Comparison of ENCODE assay signal across 1 cellular context in the genomic region with DNA sequence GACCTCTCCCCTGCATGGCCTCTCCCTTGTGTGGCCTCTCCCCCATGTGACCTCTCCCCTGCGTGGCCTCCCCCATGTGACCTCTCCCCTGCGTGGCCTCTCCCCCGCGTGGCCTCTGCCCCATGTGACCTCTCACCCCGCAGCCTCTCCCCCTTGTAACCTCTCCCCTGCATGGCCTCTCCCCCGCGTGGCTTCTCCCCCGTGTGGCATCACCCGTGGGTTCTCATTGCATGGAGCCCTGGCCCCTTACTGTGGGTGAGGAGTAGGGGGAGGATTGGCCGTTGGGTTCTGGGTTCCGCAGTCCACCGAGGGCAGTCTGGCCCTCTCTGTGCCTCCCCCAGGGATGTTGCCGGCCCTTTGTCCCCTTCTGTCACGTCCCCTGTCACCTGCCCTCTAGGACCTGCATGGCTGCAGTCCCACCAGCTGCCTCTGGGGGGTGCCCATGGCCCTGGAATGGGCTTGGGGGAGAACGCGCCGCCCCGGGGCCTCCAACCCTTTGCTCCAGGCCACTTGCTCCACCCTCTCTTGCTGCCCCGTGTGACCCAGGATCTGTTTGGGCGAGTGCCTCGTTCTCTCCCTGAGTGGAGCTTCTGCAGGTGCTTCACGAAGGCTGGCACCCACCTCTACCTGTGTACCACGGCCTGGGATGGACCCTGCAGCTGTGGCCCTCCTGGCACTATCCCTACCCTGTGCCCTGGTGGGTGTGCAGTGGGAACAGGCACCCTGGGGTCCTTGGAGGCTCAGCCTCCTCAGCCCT.
A peak's percentile ranks its signal among the peaks of the same experiment; 100 is the strongest.
TF ChIP-seq lines count a peak whose summit lies in the region.

No MANE protein-coding gene starts in this region.

TF ChIP-seq in K562, 482 proteins besides CTCF, POLR2A, EP300 and RAD21 (continued from another document and continues in another):
- TF ChIP-seq MBD2 (IDR thresholded peaks at IDR 0.05; ENCODE audit: borderline replicate concordance, low read depth): no peak
- peak; percentile 95 for TF ChIP-seq RB1 (IDR thresholded peaks at IDR 0.05; ENCODE audit: low read depth)
- TF ChIP-seq KLF13 (tag; IDR thresholded peaks at IDR 0.05; ENCODE audit: borderline replicate concordance, low read depth): peak; percentile 67; the same call in 1 of the 2 replicates
- TF ChIP-seq LEF1 (IDR thresholded peaks at IDR 0.05): 0 out of 2 replicates have a peak, but pooled peaks have one; percentile 25
- TF ChIP-seq ZNF354B (CRISPR knock-in tag; IDR thresholded peaks at IDR 0.05): no peak
- TF ChIP-seq ZNF511 (CRISPR knock-in tag; IDR thresholded peaks at IDR 0.05): 0 out of 2 replicates have a peak, but pooled peaks have one; percentile 30
- TF ChIP-seq ZNF57 (CRISPR knock-in tag; IDR thresholded peaks at IDR 0.05): no peak
- no peak for TF ChIP-seq ZBTB49 (CRISPR knock-in tag; IDR thresholded peaks at IDR 0.05; ENCODE audit: borderline replicate concordance)
- peak; percentile 70 for TF ChIP-seq MYC (IDR thresholded peaks at IDR 0.05; ENCODE audit: low read depth, low read length)
- no peak for TF ChIP-seq MYC (CRISPR knock-in tag; IDR thresholded peaks at IDR 0.05; ENCODE audit: borderline replicate concordance, low read depth)
- no peak for TF ChIP-seq FOXM1 (IDR thresholded peaks at IDR 0.05; ENCODE audit: low read depth)
- TF ChIP-seq FOXM1 (CRISPR knock-in tag; IDR thresholded peaks at IDR 0.05; ENCODE audit: low read depth): 0 out of 2 replicates have a peak, but pooled peaks have one; percentile 67
- 0 out of 2 replicates have a peak, but pooled peaks have one; percentile 31 for TF ChIP-seq KAT7 (CRISPR knock-in tag; IDR thresholded peaks at IDR 0.05; ENCODE audit: borderline replicate concordance)
- TF ChIP-seq POLR3A (IDR thresholded peaks at IDR 0.05; ENCODE audit: borderline replicate concordance, extremely low read depth, insufficient read depth, insufficient read length): no peak
- TF ChIP-seq MTF1 (CRISPR knock-in tag; IDR thresholded peaks at IDR 0.05; ENCODE audit: borderline replicate concordance): no peak
- peak; percentile 62 for TF ChIP-seq CXXC5 (CRISPR knock-in tag; IDR thresholded peaks at IDR 0.05)
- no peak for TF ChIP-seq SLC30A9 (CRISPR knock-in tag; IDR thresholded peaks at IDR 0.05)
- peak; percentile 2 for TF ChIP-seq FIP1L1 (IDR thresholded peaks at IDR 0.05; ENCODE audit: low read depth, low read length, poor library complexity, severe bottlenecking)
- no peak for TF ChIP-seq ZC3H8 (IDR thresholded peaks at IDR 0.05)
- no peak for TF ChIP-seq NCOA4 (IDR thresholded peaks at IDR 0.05; ENCODE audit: partially characterized antibody)
- peak; percentile 59 for TF ChIP-seq JUND (IDR thresholded peaks at IDR 0.05; ENCODE audit: borderline replicate concordance, low read depth, low read length)
- TF ChIP-seq JUND (tag; IDR thresholded peaks at IDR 0.05; ENCODE audit: borderline replicate concordance, low read depth, low read length): no peak; the same call in 2 of the 3 replicates
- peak; percentile 69; the same call in 1 of the 2 replicates for TF ChIP-seq NR2C2 (CRISPR knock-in tag; IDR thresholded peaks at IDR 0.05)
- TF ChIP-seq NR2C2 (tag; IDR thresholded peaks at IDR 0.05): peak; percentile 88
- TF ChIP-seq SMAD1 (IDR thresholded peaks at IDR 0.05; ENCODE audit: low read depth, low read length, partially characterized antibody): peak; percentile 11
- TF ChIP-seq, protein P1, sequence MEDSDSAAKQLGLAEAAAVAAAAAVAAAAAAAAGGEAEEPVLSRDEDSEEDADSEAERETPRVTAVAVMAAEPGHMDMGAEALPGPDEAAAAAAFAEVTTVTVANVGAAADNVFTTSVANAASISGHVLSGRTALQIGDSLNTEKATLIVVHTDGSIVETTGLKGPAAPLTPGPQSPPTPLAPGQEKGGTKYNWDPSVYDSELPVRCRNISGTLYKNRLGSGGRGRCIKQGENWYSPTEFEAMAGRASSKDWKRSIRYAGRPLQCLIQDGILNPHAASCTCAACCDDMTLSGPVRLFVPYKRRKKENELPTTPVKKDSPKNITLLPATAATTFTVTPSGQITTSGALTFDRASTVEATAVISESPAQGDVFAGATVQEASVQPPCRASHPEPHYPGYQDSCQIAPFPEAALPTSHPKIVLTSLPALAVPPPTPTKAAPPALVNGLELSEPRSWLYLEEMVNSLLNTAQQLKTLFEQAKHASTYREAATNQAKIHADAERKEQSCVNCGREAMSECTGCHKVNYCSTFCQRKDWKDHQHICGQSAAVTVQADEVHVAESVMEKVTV (CRISPR knock-in tag; IDR thresholded peaks at IDR 0.05): peak; percentile 99
- no peak for TF ChIP-seq THAP7 (CRISPR knock-in tag; IDR thresholded peaks at IDR 0.05)
- no peak for TF ChIP-seq NFE2L1 (tag; IDR thresholded peaks at IDR 0.05; ENCODE audit: borderline replicate concordance, low read depth)
- TF ChIP-seq, protein P2, sequence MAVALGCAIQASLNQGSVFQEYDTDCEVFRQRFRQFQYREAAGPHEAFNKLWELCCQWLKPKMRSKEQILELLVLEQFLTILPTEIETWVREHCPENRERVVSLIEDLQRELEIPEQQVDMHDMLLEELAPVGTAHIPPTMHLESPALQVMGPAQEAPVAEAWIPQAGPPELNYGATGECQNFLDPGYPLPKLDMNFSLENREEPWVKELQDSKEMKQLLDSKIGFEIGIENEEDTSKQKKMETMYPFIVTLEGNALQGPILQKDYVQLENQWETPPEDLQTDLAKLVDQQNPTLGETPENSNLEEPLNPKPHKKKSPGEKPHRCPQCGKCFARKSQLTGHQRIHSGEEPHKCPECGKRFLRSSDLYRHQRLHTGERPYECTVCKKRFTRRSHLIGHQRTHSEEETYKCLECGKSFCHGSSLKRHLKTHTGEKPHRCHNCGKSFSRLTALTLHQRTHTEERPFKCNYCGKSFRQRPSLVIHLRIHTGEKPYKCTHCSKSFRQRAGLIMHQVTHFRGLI (CRISPR knock-in tag; IDR thresholded peaks at IDR 0.05): no peak
- TF ChIP-seq, protein P3, sequence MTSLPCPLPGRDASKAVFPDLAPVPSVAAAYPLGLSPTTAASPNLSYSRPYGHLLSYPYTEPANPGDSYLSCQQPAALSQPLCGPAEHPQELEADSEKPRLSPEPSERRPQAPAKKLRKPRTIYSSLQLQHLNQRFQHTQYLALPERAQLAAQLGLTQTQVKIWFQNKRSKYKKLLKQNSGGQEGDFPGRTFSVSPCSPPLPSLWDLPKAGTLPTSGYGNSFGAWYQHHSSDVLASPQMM (CRISPR knock-in tag; IDR thresholded peaks at IDR 0.05): no peak
- no peak for TF ChIP-seq ID3 (CRISPR knock-in tag; IDR thresholded peaks at IDR 0.05)
- peak; percentile 25; the same call in 1 of the 2 replicates for TF ChIP-seq ID3 (tag; IDR thresholded peaks at IDR 0.05)
- no peak for TF ChIP-seq ZNF175 (CRISPR knock-in tag; IDR thresholded peaks at IDR 0.05; ENCODE audit: low read depth)
- 0 out of 2 replicates have a peak, but pooled peaks have one; percentile 62 for TF ChIP-seq ETV5 (CRISPR knock-in tag; IDR thresholded peaks at IDR 0.05; ENCODE audit: low read depth)
- TF ChIP-seq ZFPM2 (CRISPR knock-in tag; IDR thresholded peaks at IDR 0.05): no peak
- TF ChIP-seq RBM15 (IDR thresholded peaks at IDR 0.05; ENCODE audit: insufficient read depth, low read length): no peak
- TF ChIP-seq ZEB2 (IDR thresholded peaks at IDR 0.05): 0 out of 2 replicates have a peak, but pooled peaks have one; percentile 11
- no peak for TF ChIP-seq ZNF444 (CRISPR knock-in tag; IDR thresholded peaks at IDR 0.05)
- TF ChIP-seq SIN3A (IDR thresholded peaks at IDR 0.05; ENCODE audit: borderline replicate concordance in 2 of 2, control insufficient read depth in 1 of 2, low read depth in 2 of 2, low read length in 2 of 2): no peak
- peak; percentile 72; the same call in 1 of the 2 replicates for TF ChIP-seq CTBP1 (IDR thresholded peaks at IDR 0.05; ENCODE audit: borderline replicate concordance)
- TF ChIP-seq POU5F1 (IDR thresholded peaks at IDR 0.05; ENCODE audit: borderline replicate concordance, low read depth, low read length, partially characterized antibody): peak; percentile 39
- no peak for TF ChIP-seq FOXK1 (CRISPR knock-in tag; IDR thresholded peaks at IDR 0.05; ENCODE audit: borderline replicate concordance)
- peak; percentile 86; the same call in 1 of the 2 replicates for TF ChIP-seq ZBTB9 (CRISPR knock-in tag; IDR thresholded peaks at IDR 0.05)
- TF ChIP-seq IRF2 (CRISPR knock-in tag; IDR thresholded peaks at IDR 0.05): no peak
- TF ChIP-seq SREBF1 (IDR thresholded peaks at IDR 0.05; ENCODE audit: borderline replicate concordance, low read depth, low read length): 0 out of 2 replicates have a peak, but pooled peaks have one; percentile 21
- no peak for TF ChIP-seq POLR3G (IDR thresholded peaks at IDR 0.05; ENCODE audit: extremely low read depth, insufficient read length, insufficient replicate concordance)
- TF ChIP-seq, protein P4, sequence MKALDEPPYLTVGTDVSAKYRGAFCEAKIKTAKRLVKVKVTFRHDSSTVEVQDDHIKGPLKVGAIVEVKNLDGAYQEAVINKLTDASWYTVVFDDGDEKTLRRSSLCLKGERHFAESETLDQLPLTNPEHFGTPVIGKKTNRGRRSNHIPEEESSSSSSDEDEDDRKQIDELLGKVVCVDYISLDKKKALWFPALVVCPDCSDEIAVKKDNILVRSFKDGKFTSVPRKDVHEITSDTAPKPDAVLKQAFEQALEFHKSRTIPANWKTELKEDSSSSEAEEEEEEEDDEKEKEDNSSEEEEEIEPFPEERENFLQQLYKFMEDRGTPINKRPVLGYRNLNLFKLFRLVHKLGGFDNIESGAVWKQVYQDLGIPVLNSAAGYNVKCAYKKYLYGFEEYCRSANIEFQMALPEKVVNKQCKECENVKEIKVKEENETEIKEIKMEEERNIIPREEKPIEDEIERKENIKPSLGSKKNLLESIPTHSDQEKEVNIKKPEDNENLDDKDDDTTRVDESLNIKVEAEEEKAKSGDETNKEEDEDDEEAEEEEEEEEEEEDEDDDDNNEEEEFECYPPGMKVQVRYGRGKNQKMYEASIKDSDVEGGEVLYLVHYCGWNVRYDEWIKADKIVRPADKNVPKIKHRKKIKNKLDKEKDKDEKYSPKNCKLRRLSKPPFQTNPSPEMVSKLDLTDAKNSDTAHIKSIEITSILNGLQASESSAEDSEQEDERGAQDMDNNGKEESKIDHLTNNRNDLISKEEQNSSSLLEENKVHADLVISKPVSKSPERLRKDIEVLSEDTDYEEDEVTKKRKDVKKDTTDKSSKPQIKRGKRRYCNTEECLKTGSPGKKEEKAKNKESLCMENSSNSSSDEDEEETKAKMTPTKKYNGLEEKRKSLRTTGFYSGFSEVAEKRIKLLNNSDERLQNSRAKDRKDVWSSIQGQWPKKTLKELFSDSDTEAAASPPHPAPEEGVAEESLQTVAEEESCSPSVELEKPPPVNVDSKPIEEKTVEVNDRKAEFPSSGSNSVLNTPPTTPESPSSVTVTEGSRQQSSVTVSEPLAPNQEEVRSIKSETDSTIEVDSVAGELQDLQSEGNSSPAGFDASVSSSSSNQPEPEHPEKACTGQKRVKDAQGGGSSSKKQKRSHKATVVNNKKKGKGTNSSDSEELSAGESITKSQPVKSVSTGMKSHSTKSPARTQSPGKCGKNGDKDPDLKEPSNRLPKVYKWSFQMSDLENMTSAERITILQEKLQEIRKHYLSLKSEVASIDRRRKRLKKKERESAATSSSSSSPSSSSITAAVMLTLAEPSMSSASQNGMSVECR (CRISPR knock-in tag; IDR thresholded peaks at IDR 0.05): peak; percentile 82
- 0 out of 2 replicates have a peak, but pooled peaks have one; percentile 8 for TF ChIP-seq ELF4 (CRISPR knock-in tag; IDR thresholded peaks at IDR 0.05)
- TF ChIP-seq MEIS2 (IDR thresholded peaks at IDR 0.05; ENCODE audit: partially characterized antibody): peak; percentile 17
- no peak for TF ChIP-seq ELF1 (tag; IDR thresholded peaks at IDR 0.05)
